ENCODE assay signal across 20 cellular contexts in genomic region chr15:93056836-93057235, GRCh38. TPM values are rescaled to one million over a fixed set of nuclear protein-coding genes. Genes with fewer than 3 reads are reported as not detected.
DNase-seq lines count a peak whose midpoint lies in the region; ATAC-seq and TF ChIP-seq lines count a peak whose summit lies in the region.
"Had no signal": no experiment of that assay in that cellular context is flagged by ENCODE, and none has a peak within 500 bp of the region (broad histone marks: within the 10 kb centered on the region; RNA-seq: fewer than 3 reads in every experiment).

No MANE protein-coding gene starts in this region.

- TF ChIP-seq CTCF in esophagus muscularis mucosa (IDR thresholded peaks at IDR 0.05) = no peak
- no peak for TF ChIP-seq CTCF in suprapubic skin (IDR thresholded peaks at IDR 0.05)

- TF ChIP-seq EP300 in esophagus muscularis mucosa (IDR thresholded peaks at IDR 0.05) = no peak
- no peak for TF ChIP-seq EP300 in suprapubic skin (IDR thresholded peaks at IDR 0.05)

- H3K27ac ChIP-seq in BLaER1 (peak overlapping the region; percentile 24), esophagus muscularis mucosa (replicated peaks in 1 of 4) (peak overlapping the region; percentile 48 to 98 (median 61)), muscle layer of colon (ENCODE audit: low read depth, low read length) (peak overlapping the region; percentile 46), rectal smooth muscle tissue (ENCODE audit: low read depth, low read length) (peak overlapping the region; percentile 63), suprapubic skin (no peak overlapping the region)
- H3K27ac ChIP-seq: C4-2B had no signal

- intact Hi-C loops in esophagus muscularis mucosa (cut with DNase I) = no loop called here

- H3K4me1 ChIP-seq in BLaER1 = peaks cover 65% of the 10 kb centered on the region
- peaks cover 32 to 100% (median 98%) of the 10 kb centered on the region in 4 donors for H3K4me1 ChIP-seq in esophagus muscularis mucosa
- H3K4me1 ChIP-seq in muscle layer of colon (ENCODE audit: insufficient read depth, low read length) = peaks cover 70% of the 10 kb centered on the region
- H3K4me1 ChIP-seq in rectal smooth muscle tissue (ENCODE audit: control insufficient read depth, insufficient read depth, low read length) = peaks cover 51% of the 10 kb centered on the region
- peaks cover 17% of the 10 kb centered on the region for H3K4me1 ChIP-seq in suprapubic skin

- no peaks in the 10 kb centered on the region for H3K9me3 ChIP-seq in BLaER1
- no peaks in the 10 kb centered on the region for H3K9me3 ChIP-seq in esophagus muscularis mucosa
- no peaks in the 10 kb centered on the region for H3K9me3 ChIP-seq in muscle layer of colon (ENCODE audit: low read length)
- H3K9me3 ChIP-seq in suprapubic skin = no peaks in the 10 kb centered on the region

- H3K4me3 ChIP-seq in BLaER1 = no peak overlapping the region
- no peak overlapping the region for H3K4me3 ChIP-seq in esophagus muscularis mucosa
- no peak overlapping the region for H3K4me3 ChIP-seq in muscle layer of colon (ENCODE audit: low read depth in 1 of 2, low read length in 2 of 2)
- H3K4me3 ChIP-seq in rectal smooth muscle tissue (ENCODE audit: low read length) = no peak overlapping the region
- H3K4me3 ChIP-seq in suprapubic skin = no peak overlapping the region
- H3K4me3 ChIP-seq: GM12878 had no signal

- H3K9ac ChIP-seq in BLaER1 (no peak overlapping the region), muscle layer of colon (ENCODE audit: low read length) (no peak overlapping the region), rectal smooth muscle tissue (ENCODE audit: low read length) (no peak overlapping the region)

- no peak for TF ChIP-seq POLR2A in esophagus muscularis mucosa (IDR thresholded peaks at IDR 0.05; ENCODE audit: low read depth)
- no peak for TF ChIP-seq POLR2A in suprapubic skin (IDR thresholded peaks at IDR 0.05)

- WGBS in esophagus muscularis mucosa = 90% methylated on average over 7 of the region's 7 CpGs
- WGBS in suprapubic skin = 97% methylated on average over 5 of the region's 7 CpGs

- H4K20me1 ChIP-seq in BLaER1 = peaks cover 100% of the 10 kb centered on the region

- no peak for DNase-seq in esophagus muscularis mucosa (ENCODE audit: extremely low spot score)
- DNase-seq in activated CD8-positive, alpha-beta memory T cell treated with anti-CD3 and anti-CD28 coated beads, Interleukin-2, amount 50 U/mL, for 4 hours = no peak
- DNase-seq in activated CD4-positive, alpha-beta T cell treated with anti-CD3 and anti-CD28 coated beads, Interleukin-2, amount 50 U/mL, for 1 hour = no peak
- DNase-seq in suprapubic skin (ENCODE audit: low spot score in 2 of 2) = no peak
- DNase-seq: 8988T, DMS79 treated with DMSO at 0.1 percent for 48 hours, H9, HFFc6, Kasumi-1, NCI-H187, NCI-H446, NCI-H526, OCI-M1 had no signal

- no peak for ATAC-seq in HG02759 (IDR thresholded peaks at IDR 0.05; ENCODE audit: unreplicated experiment)
- ATAC-seq: GM12878, SK-N-SH treated with all-trans-retinoic acid at 6 μM for 48 hours had no signal

- H3K27me3 ChIP-seq in BLaER1 = no peaks in the 10 kb centered on the region
- H3K27me3 ChIP-seq in esophagus muscularis mucosa = no peaks in the 10 kb centered on the region
- H3K27me3 ChIP-seq in muscle layer of colon (ENCODE audit: control insufficient read depth in 1 of 2, insufficient read depth in 2 of 2, low read length in 2 of 2) = no peaks in the 10 kb centered on the region
- H3K27me3 ChIP-seq in rectal smooth muscle tissue (ENCODE audit: control insufficient read depth, insufficient read depth, low read length) = no peaks in the 10 kb centered on the region
- no peaks in the 10 kb centered on the region for H3K27me3 ChIP-seq in suprapubic skin

- no peak overlapping the region for H3K4me2 ChIP-seq in BLaER1

- H3K36me3 ChIP-seq in BLaER1 = peaks cover 94% of the 10 kb centered on the region
- peaks cover 4 to 48% (median 21%) of the 10 kb centered on the region in 4 donors for H3K36me3 ChIP-seq in esophagus muscularis mucosa
- peaks cover 9% of the 10 kb centered on the region for H3K36me3 ChIP-seq in muscle layer of colon (ENCODE audit: insufficient read depth, low read length)
- no peaks in the 10 kb centered on the region for H3K36me3 ChIP-seq in rectal smooth muscle tissue (ENCODE audit: control insufficient read depth, insufficient read depth, low read length)
- peaks cover 6% of the 10 kb centered on the region for H3K36me3 ChIP-seq in suprapubic skin

RNA-seq across cellular contexts. Expression of gene RGMA, which starts 32.2 kb away (rescaled TPM):
- total RNA-seq in esophagus muscularis mucosa = 100 to 1,000 TPM; 101 to 312 (median 188) TPM
- total RNA-seq in suprapubic skin = 10 to 100 TPM; 11.1 to 18.7 (median 15.6) TPM
- total RNA-seq: GM12878 had no signal

Comparison
In these comparisons a context has a peak if more than half of its experiments do, and no peak if none do; other contexts are left out.
1. RNA of gene RGMA, which starts 32.2 kb away (total RNA-seq): 101 to 312 TPM in esophagus muscularis mucosa; 11.1 to 18.7 TPM in suprapubic skin; every median in the first group is over 4 times any median in the second.